9 cellular contexts compared by ENCODE assay signal in genomic region chr7:10128748-10129147, GRCh38.
DNase-seq lines count a peak whose midpoint lies in the region; ATAC-seq and TF ChIP-seq lines count a peak whose summit lies in the region.
"Had no signal": no experiment of that assay in that cellular context is flagged by ENCODE, and none has a peak within 500 bp of the region (broad histone marks: within the 10 kb centered on the region; RNA-seq: fewer than 3 reads in every experiment).

No MANE protein-coding gene starts in this region.

- no peaks in the 10 kb centered on the region for H3K27me3 ChIP-seq in left ventricle myocardium inferior (ENCODE audit: low read depth)
- no peaks in the 10 kb centered on the region for H3K27me3 ChIP-seq in Panc1 (ENCODE audit: control insufficient read depth, insufficient read depth, low read length)

- POLR2A ChIA-PET in Panc1 (lab: Charles Lee): no interaction called here

- no peaks in the 10 kb centered on the region for H3K27me3 Mint-ChIP-seq in type B pancreatic cell

- H3K27ac Mint-ChIP-seq in type B pancreatic cell: no peak overlapping the region

- H3K4me3 Mint-ChIP-seq in type B pancreatic cell: no peak overlapping the region

- H3K9me3 ChIP-seq in left ventricle myocardium inferior (replicated peaks) (peaks cover under 1% of the 10 kb centered on the region), Panc1 (ENCODE audit: control insufficient read depth, insufficient read depth, low read depth, low read length) (no peaks in the 10 kb centered on the region)

- DNase-seq in left ventricle myocardium inferior: no peak
- DNase-seq in Right ventricle myocardium inferior (ENCODE audit: missing footprints): no peak
- no peak for DNase-seq in Panc1 (ENCODE audit: low read depth, low spot score)
- DNase-seq in glomerular visceral epithelial cell (ENCODE audit: extremely low spot score): peak; percentile 14
- DNase-seq in type B pancreatic cell (ENCODE audit: extremely low spot score, unreplicated experiment): no peak
- DNase-seq in DMS114 treated with DMSO at 0.1 percent for 48 hours (lab: John Stamatoyannopoulos, UW; ENCODE audit: unreplicated experiment): no peak
- no peak for DNase-seq in coronary artery (ENCODE audit: low spot score)

- in situ Hi-C loops in Panc1 (cut with HindIII; ENCODE audit: low pct_unique_long_range_greater_than_20kb, low sequenced_read_pairs): no loop called here

- TF ChIP-seq CTCF in left ventricle myocardium inferior (IDR thresholded peaks at IDR 0.05; ENCODE audit: borderline replicate concordance) (peak; percentile 22), Panc1 (IDR thresholded peaks at IDR 0.05) (peak; percentile 32; the same call in 1 of the 2 replicates), type B pancreatic cell (conservative IDR thresholded peaks at IDR 0.05) (peak; percentile 74), coronary artery (IDR thresholded peaks at IDR 0.05) (no peak)

- BruUV-seq in Panc1 (replicated peaks; lab: Mats Ljungman, UMichigan): no TSS peak

- no peaks in the 10 kb centered on the region for H3K4me1 ChIP-seq in left ventricle myocardium inferior
- no peaks in the 10 kb centered on the region for H3K4me1 ChIP-seq in Panc1 (ENCODE audit: control insufficient read depth, insufficient read depth, low read length)

- H3K27ac ChIP-seq in left ventricle myocardium inferior (replicated peaks) (no peak overlapping the region), Panc1 (ENCODE audit: low read length) (no peak overlapping the region), coronary artery (no peak overlapping the region)

- no peaks in the 10 kb centered on the region for H3K36me3 Mint-ChIP-seq in type B pancreatic cell

- H3K9me3 Mint-ChIP-seq in type B pancreatic cell: peaks cover under 1% of the 10 kb centered on the region

- CTCF ChIA-PET in Panc1 (lab: Charles Lee): no interaction called here

- no peak overlapping the region for H3K4me3 ChIP-seq in left ventricle myocardium inferior
- no peak overlapping the region for H3K4me3 ChIP-seq in Panc1 (ENCODE audit: low read depth in 2 of 2, low read length in 2 of 2)
- no peak overlapping the region for H3K4me3 ChIP-seq in coronary artery
- H3K4me3 ChIP-seq: mucosa of descending colon had no signal

- intact Hi-C loops in left ventricle myocardium inferior (cut with micrococcal nuclease): no loop called here
- intact Hi-C loops in Right ventricle myocardium inferior (cut with DNase I): no loop called here
- intact Hi-C loops in Panc1 (cut with micrococcal nuclease; ENCODE audit: unreplicated experiment): no loop called here

- H3K36me3 ChIP-seq in left ventricle myocardium inferior: no peaks in the 10 kb centered on the region
- no peaks in the 10 kb centered on the region for H3K36me3 ChIP-seq in Panc1 (ENCODE audit: control insufficient read depth, insufficient read depth, low read length)

- H3K4me1 Mint-ChIP-seq in type B pancreatic cell (ENCODE audit: unreplicated experiment): no peaks in the 10 kb centered on the region

- ATAC-seq in Right ventricle myocardium inferior (no peak), Panc1 (no peak), GM19467 (IDR thresholded peaks at IDR 0.05; ENCODE audit: unreplicated experiment) (no peak)
- ATAC-seq: mucosa of descending colon had no signal
